ENCODE assay signal across 16 cellular contexts in the genomic region with DNA sequence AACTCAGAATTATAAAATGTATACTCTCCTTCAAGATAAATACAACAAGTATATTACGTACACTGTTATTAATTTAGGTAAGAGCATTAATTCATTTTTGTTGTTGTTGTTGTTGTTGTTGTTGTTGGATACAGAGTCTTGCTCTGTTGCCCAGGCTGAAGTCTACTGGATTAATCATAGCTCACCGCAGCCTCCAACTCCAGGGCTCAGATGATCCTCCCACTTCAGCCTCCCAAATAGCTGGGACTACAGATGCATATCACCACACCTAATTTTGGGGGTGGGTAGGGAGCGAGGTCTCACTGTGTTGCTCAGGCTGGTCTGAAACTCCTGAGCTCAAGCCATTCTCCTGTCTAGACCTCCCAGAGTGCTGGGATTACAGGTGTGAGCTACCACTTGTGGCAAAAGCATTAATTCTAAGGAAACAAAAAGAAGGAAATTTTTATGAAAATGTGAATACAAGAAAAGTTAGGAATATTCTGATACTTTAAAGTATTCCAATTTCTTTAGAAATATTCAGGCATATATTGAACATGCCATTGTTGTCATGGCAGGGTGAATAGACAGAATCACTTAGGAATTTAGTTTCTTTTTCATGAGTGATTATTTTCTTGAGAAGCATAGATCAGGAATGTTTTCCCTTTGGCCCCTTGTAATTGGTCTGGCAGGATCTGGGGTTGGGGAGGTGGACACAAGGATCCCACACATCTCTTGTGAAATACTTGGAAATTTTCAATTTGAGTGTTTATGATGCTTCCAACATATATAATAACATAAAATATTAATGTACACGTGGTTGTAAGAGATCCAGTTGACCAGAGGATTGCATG.
DNase-seq lines count a peak whose midpoint lies in the region; ATAC-seq and TF ChIP-seq lines count a peak whose summit lies in the region.
"Had no signal": no experiment of that assay in that cellular context is flagged by ENCODE, and none has a peak within 500 bp of the region (broad histone marks: within the 10 kb centered on the region; RNA-seq: fewer than 3 reads in every experiment).

No MANE protein-coding gene starts in this region.

- no peaks in the 10 kb centered on the region for H3K9me3 Mint-ChIP-seq in nephron
- H3K9me3 Mint-ChIP-seq: stimulated activated naive B cell treated with anti-CD40 and anti-IgM and Interleukin-4, amounts not matched to agents 10 μg/mL and 1 μg/mL and 100 μg/mL, for 72 hours had no signal

- H3K27ac ChIP-seq in SK-N-SH (ENCODE audit: low read depth in 2 of 2, low read length in 1 of 2) (peak overlapping the region; percentile 83 to 96), esophagus (ENCODE audit: low read depth in 2 of 2, low read length in 1 of 2) (peak overlapping the region; percentile 47 to 74), upper lobe of right lung (peak overlapping the region; percentile 19)

- DNase-seq in SK-N-SH (no peak), upper lobe of right lung (no peak), HK-2 (ENCODE audit: unreplicated experiment) (no peak)
- DNase-seq: 8988T; Caco-2; H7; NCI-H1694 treated with DMSO at 0.1 percent for 48 hours; NCI-H524 treated with DMSO at 0.1 percent for 48 hours; stimulated activated CD4-positive, alpha-beta T cell treated with anti-CD3 and anti-CD28 coated beads, Interleukin-4, amount 100 ng/mL, for 4 hours; stimulated activated naive B cell treated with anti-CD40 and anti-IgM and Interleukin-4, amounts not matched to agents 10 μg/mL and 1 μg/mL and 100 μg/mL, for 72 hours; T-helper 2 cell had no signal

- no peak for TF ChIP-seq CTCF in SK-N-SH (IDR thresholded peaks at IDR 0.05)
- TF ChIP-seq CTCF in nephron (IDR thresholded peaks at IDR 0.05; ENCODE audit: unreplicated experiment in 3 of 3) = no peak
- no peak for TF ChIP-seq CTCF in upper lobe of right lung (IDR thresholded peaks at IDR 0.05)

- WGBS in SK-N-SH (ENCODE audit: low lambda C conversion rate) = 71% methylated on average over 4 of the region's 4 CpGs
- 53 to 62% methylated on average over 4 of the region's 4 CpGs for WGBS in esophagus, 2 donors

- H3K9me3 ChIP-seq in SK-N-SH (no peaks in the 10 kb centered on the region), esophagus (ENCODE audit: control insufficient read depth in 2 of 2, insufficient read depth in 1 of 2, low read depth in 1 of 2, low read length in 1 of 2) (no peaks in the 10 kb centered on the region), upper lobe of right lung (no peaks in the 10 kb centered on the region)
- H3K9me3 ChIP-seq: Caco-2 had no signal

- H3K4me1 ChIP-seq in SK-N-SH (ENCODE audit: control insufficient read depth in 1 of 2, insufficient read depth in 2 of 2, low read depth in 1 of 2, low read length in 1 of 2) (peaks cover 46 to 62% of the 10 kb centered on the region in 2 experiments), esophagus (ENCODE audit: control insufficient read depth in 2 of 2, insufficient read depth in 2 of 2, low read length in 1 of 2) (peaks cover 10 to 14% of the 10 kb centered on the region in 2 donors), upper lobe of right lung (peaks cover 61% of the 10 kb centered on the region)

- no peak for TF ChIP-seq EP300 in SK-N-SH (IDR thresholded peaks at IDR 0.05; ENCODE audit: borderline replicate concordance in 1 of 2, low read depth in 1 of 2, low read length in 1 of 2)

- peaks cover 17 to 29% of the 10 kb centered on the region in 2 experiments for H3K36me3 ChIP-seq in SK-N-SH (replicated peaks in 1 of 2; ENCODE audit: control insufficient read depth in 1 of 2, insufficient read depth in 2 of 2, low read length in 1 of 2)
- peaks cover 0 to 6% of the 10 kb centered on the region in 2 donors for H3K36me3 ChIP-seq in esophagus (ENCODE audit: control insufficient read depth in 2 of 2, insufficient read depth in 2 of 2, low read length in 1 of 2)
- no peaks in the 10 kb centered on the region for H3K36me3 ChIP-seq in upper lobe of right lung

- peaks cover 72% of the 10 kb centered on the region for H3K4me1 Mint-ChIP-seq in nephron

- H3K27me3 ChIP-seq in SK-N-SH (ENCODE audit: insufficient read depth) (no peaks in the 10 kb centered on the region), esophagus (ENCODE audit: control insufficient read depth in 1 of 2, insufficient read depth in 2 of 2, low read length in 2 of 2) (no peaks in the 10 kb centered on the region), upper lobe of right lung (no peaks in the 10 kb centered on the region)

- no peaks in the 10 kb centered on the region for H3K9me2 ChIP-seq in SK-N-SH

- H3K27ac Mint-ChIP-seq in nephron = peak overlapping the region in 2 of 3 experiments; percentile 33 to 54
- H3K27ac Mint-ChIP-seq: stimulated activated naive B cell treated with anti-CD40 and anti-IgM and Interleukin-4, amounts not matched to agents 10 μg/mL and 1 μg/mL and 100 μg/mL, for 72 hours had no signal

- peaks cover 35% of the 10 kb centered on the region for H3F3A ChIP-seq in SK-N-SH (replicated peaks; ENCODE audit: insufficient read depth)

- CTCF ChIA-PET in SK-N-SH (lab: Yijun Ruan, JAX) = interaction anchor here (0.5 to 1.5 kb wide), 4 partner anchors 46 to 77 kb away, joined by 3 to 5 read pairs (median 4); no protein-coding TSS in a partner anchor

- ATAC-seq in SK-N-SH treated with all-trans-retinoic acid at 6 μM for 48 hours (no peak), upper lobe of right lung (no peak), GM19397 (IDR thresholded peaks at IDR 0.05; ENCODE audit: unreplicated experiment) (no peak), GM18909 (IDR thresholded peaks at IDR 0.05; ENCODE audit: poor library complexity, unreplicated experiment) (no peak)
- ATAC-seq: stimulated activated naive B cell treated with anti-CD40 and anti-IgM and Interleukin-4, amounts not matched to agents 10 μg/mL and 1 μg/mL and 100 μg/mL, for 72 hours had no signal

- peaks cover 48% of the 10 kb centered on the region for H4K20me1 ChIP-seq in SK-N-SH (ENCODE audit: insufficient read depth)

- peaks cover 11% of the 10 kb centered on the region for H3K36me3 Mint-ChIP-seq in nephron (ENCODE audit: low read depth)

- H3K4me3 ChIP-seq in SK-N-SH (ENCODE audit: low read depth in 2 of 2, low read length in 1 of 2) (no peak overlapping the region), esophagus (ENCODE audit: low read depth in 1 of 2, low read length in 2 of 2) (peak overlapping the region in 1 of 2 donors; percentile 20), upper lobe of right lung (no peak overlapping the region)

- intact Hi-C loops in upper lobe of right lung (cut with DNase I) = no loop called here

- peaks cover 8% of the 10 kb centered on the region for H3K27me3 Mint-ChIP-seq in nephron (ENCODE audit: low read depth)

- no peak overlapping the region for H3K4me3 Mint-ChIP-seq in nephron
- H3K4me3 Mint-ChIP-seq: stimulated activated naive B cell treated with anti-CD40 and anti-IgM and Interleukin-4, amounts not matched to agents 10 μg/mL and 1 μg/mL and 100 μg/mL, for 72 hours had no signal

- H3K4me2 ChIP-seq in SK-N-SH = peak overlapping the region; percentile 87

- peaks cover 100% of the 10 kb centered on the region for H3K79me2 ChIP-seq in SK-N-SH (ENCODE audit: insufficient read depth)

- H3K9ac ChIP-seq in SK-N-SH = no peak overlapping the region

- H2AFZ ChIP-seq in SK-N-SH (ENCODE audit: low read depth) = no peak overlapping the region

- POLR2A ChIA-PET in SK-N-SH (lab: Yijun Ruan, JAX) = no interaction called here

- TF ChIP-seq RAD21 in SK-N-SH (IDR thresholded peaks at IDR 0.05; ENCODE audit: low read length) = no peak

TF ChIP-seq in SK-N-SH, 30 proteins besides CTCF, POLR2A, EP300 and RAD21:
- TF ChIP-seq TCF12 (IDR thresholded peaks at IDR 0.05) (no peak), NRF1 (IDR thresholded peaks at IDR 0.05; ENCODE audit: low read depth, low read length) (no peak), EZH2phosphoT487 (IDR thresholded peaks at IDR 0.05; ENCODE audit: borderline replicate concordance, low read depth) (no peak), FOXJ3 (CRISPR knock-in tag; IDR thresholded peaks at IDR 0.05) (no peak), MEF2A (IDR thresholded peaks at IDR 0.05; ENCODE audit: borderline replicate concordance, low read depth) (no peak), SIN3A (IDR thresholded peaks at IDR 0.05; ENCODE audit: borderline replicate concordance, low read depth, low read length) (no peak), TEAD4 (IDR thresholded peaks at IDR 0.05; ENCODE audit: borderline replicate concordance, insufficient read depth) (no peak), SMC3 (IDR thresholded peaks at IDR 0.05; ENCODE audit: low read depth, low read length) (no peak), RCOR1 (IDR thresholded peaks at IDR 0.05; ENCODE audit: low read length) (no peak)
- TF ChIP-seq, protein P1, sequence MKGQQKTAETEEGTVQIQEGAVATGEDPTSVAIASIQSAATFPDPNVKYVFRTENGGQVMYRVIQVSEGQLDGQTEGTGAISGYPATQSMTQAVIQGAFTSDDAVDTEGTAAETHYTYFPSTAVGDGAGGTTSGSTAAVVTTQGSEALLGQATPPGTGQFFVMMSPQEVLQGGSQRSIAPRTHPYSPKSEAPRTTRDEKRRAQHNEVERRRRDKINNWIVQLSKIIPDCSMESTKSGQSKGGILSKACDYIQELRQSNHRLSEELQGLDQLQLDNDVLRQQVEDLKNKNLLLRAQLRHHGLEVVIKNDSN (IDR thresholded peaks at IDR 0.05; ENCODE audit: borderline replicate concordance, low read depth) = no peak

TF ChIP-seq in SK-N-SH treated with all-trans-retinoic acid at 6 μM for 48 hours, 23 proteins besides CTCF, POLR2A, EP300 and RAD21 (continues in another document):
- TF ChIP-seq ZNF70 (CRISPR knock-in tag; IDR thresholded peaks at IDR 0.05) = no peak
- TF ChIP-seq CSDC2 (CRISPR knock-in tag; IDR thresholded peaks at IDR 0.05) = no peak
- no peak for TF ChIP-seq ZFP30 (CRISPR knock-in tag; IDR thresholded peaks at IDR 0.05)

Comparison
In these comparisons a context has a peak if more than half of its experiments do, and no peak if none do; other contexts are left out.
1. H3K27ac ChIP-seq: peak in every context shown above with its lines; median percentile 90 in SK-N-SH; 60 in esophagus; 19 in upper lobe of right lung.